In genomic region chr11:128407962-128408361, GRCh38 we compare ENCODE assay signal across 19 cellular contexts.
DNase-seq lines count a peak whose midpoint lies in the region; ATAC-seq and TF ChIP-seq lines count a peak whose summit lies in the region.
"Had no signal": no experiment of that assay in that cellular context is flagged by ENCODE, and none has a peak within 500 bp of the region (broad histone marks: within the 10 kb centered on the region; RNA-seq: fewer than 3 reads in every experiment).

No MANE protein-coding gene starts in this region.

- H3K9ac ChIP-seq in MM.1S (ENCODE audit: low read length), result peak overlapping the region; percentile 32; the same call in 1 of the 2 replicates

- no peaks in the 10 kb centered on the region for H3K27me3 ChIP-seq in BJ (ENCODE audit: control insufficient read depth, insufficient read depth, low read length)
- H3K27me3 ChIP-seq in MM.1S (replicated peaks; ENCODE audit: insufficient read depth, low read length), result no peaks in the 10 kb centered on the region
- H3K27me3 ChIP-seq: vagina had no signal

- no peaks in the 10 kb centered on the region for H3K27me3 Mint-ChIP-seq in chondrocyte (ENCODE audit: low read depth)
- H3K27me3 Mint-ChIP-seq: B cell; stimulated activated memory B cell treated with anti-CD40 and anti-IgM and Interleukin-4, amounts not matched to agents 10 μg/mL and 1 μg/mL and 100 μg/mL, for 72 hours had no signal

- H3K4me3 ChIP-seq in BJ (ENCODE audit: low read depth, low read length) (no peak overlapping the region), MM.1S (ENCODE audit: low read length) (no peak overlapping the region), mesodermal cell (ENCODE audit: extremely low read depth, insufficient read depth, low read length, poor library complexity, severe bottlenecking) (no peak overlapping the region)
- H3K4me3 ChIP-seq: mucosa of descending colon, prostate gland, vagina had no signal

- POLR2A ChIA-PET in BJ (lab: Charles Lee), result interaction anchor here (0.5 kb wide), 1 partner anchor 35 kb away, joined by 3 read pairs; no protein-coding TSS in a partner anchor

- no peaks in the 10 kb centered on the region for H3K79me2 ChIP-seq in MM.1S (ENCODE audit: low read length)

- H2AFZ ChIP-seq in MM.1S (ENCODE audit: low read length), result peak overlapping the region; percentile 52

- H3K4me3 Mint-ChIP-seq in chondrocyte (ENCODE audit: unreplicated experiment), result no peak overlapping the region
- H3K4me3 Mint-ChIP-seq: activated CD8-positive, alpha-beta T cell treated with anti-CD3 and anti-CD28 coated beads, Interleukin-2, amount 10 ng/mL, durations not matched to agents 7 days and 5 days; activated naive CD4-positive, alpha-beta T cell treated with anti-CD3 and anti-CD28 coated beads for 36 hours; B cell; stimulated activated memory B cell treated with anti-CD40 and anti-IgM and Interleukin-4, amounts not matched to agents 10 μg/mL and 1 μg/mL and 100 μg/mL, for 72 hours had no signal

- H3K4me1 ChIP-seq in MM.1S (ENCODE audit: low read length) (peaks cover 64% of the 10 kb centered on the region), mesodermal cell (ENCODE audit: control insufficient read depth, insufficient read depth, low read length, poor library complexity, severe bottlenecking) (peaks cover 18% of the 10 kb centered on the region)
- H3K4me1 ChIP-seq: prostate gland had no signal

- H3K9me2 ChIP-seq in MM.1S (replicated peaks; ENCODE audit: insufficient read depth, low read length), result no peaks in the 10 kb centered on the region

- H3K36me3 Mint-ChIP-seq in chondrocyte (ENCODE audit: low read depth), result peaks cover 2% of the 10 kb centered on the region
- H3K36me3 Mint-ChIP-seq: stimulated activated memory B cell treated with anti-CD40 and anti-IgM and Interleukin-4, amounts not matched to agents 10 μg/mL and 1 μg/mL and 100 μg/mL, for 72 hours had no signal

- H3K27ac Mint-ChIP-seq in chondrocyte (ENCODE audit: unreplicated experiment), result peak overlapping the region; percentile 15
- H3K27ac Mint-ChIP-seq: activated CD8-positive, alpha-beta T cell treated with anti-CD3 and anti-CD28 coated beads, Interleukin-2, amount 10 ng/mL, durations not matched to agents 7 days and 5 days; activated naive CD4-positive, alpha-beta T cell treated with anti-CD3 and anti-CD28 coated beads for 36 hours; B cell; stimulated activated memory B cell treated with anti-CD40 and anti-IgM and Interleukin-4, amounts not matched to agents 10 μg/mL and 1 μg/mL and 100 μg/mL, for 72 hours had no signal

- peaks cover 50% of the 10 kb centered on the region for H3F3A ChIP-seq in MM.1S (ENCODE audit: insufficient read depth, low read length)

- no peaks in the 10 kb centered on the region for H4K20me1 ChIP-seq in MM.1S (ENCODE audit: insufficient read depth, low read length)

- H3K9me3 Mint-ChIP-seq in chondrocyte (ENCODE audit: low read depth), result no peaks in the 10 kb centered on the region
- H3K9me3 Mint-ChIP-seq: activated naive CD4-positive, alpha-beta T cell treated with anti-CD3 and anti-CD28 coated beads for 36 hours; stimulated activated memory B cell treated with anti-CD40 and anti-IgM and Interleukin-4, amounts not matched to agents 10 μg/mL and 1 μg/mL and 100 μg/mL, for 72 hours had no signal

- H3K36me3 ChIP-seq in BJ (ENCODE audit: control insufficient read depth, insufficient read depth, low read length) (no peaks in the 10 kb centered on the region), MM.1S (replicated peaks; ENCODE audit: insufficient read depth, low read length) (no peaks in the 10 kb centered on the region), mesodermal cell (ENCODE audit: control insufficient read depth, insufficient read depth, low read length) (no peaks in the 10 kb centered on the region)
- H3K36me3 ChIP-seq: prostate gland, vagina had no signal

- TF ChIP-seq CTCF in BJ (IDR thresholded peaks at IDR 0.05; ENCODE audit: insufficient read depth, low read depth, low read length) (no peak), MM.1S (IDR thresholded peaks at IDR 0.05; ENCODE audit: low read length) (no peak), chondrocyte (IDR thresholded peaks at IDR 0.05) (no peak)

- H3K9me3 ChIP-seq in MM.1S (replicated peaks; ENCODE audit: insufficient read depth, low read length) (no peaks in the 10 kb centered on the region), mesodermal cell (ENCODE audit: control insufficient read depth, low read length) (no peaks in the 10 kb centered on the region)
- H3K9me3 ChIP-seq: mucosa of descending colon, prostate gland, vagina had no signal

- ATAC-seq in HG03442 (IDR thresholded peaks at IDR 0.05; ENCODE audit: unreplicated experiment), result no peak
- no peak for ATAC-seq in GM18858 (IDR thresholded peaks at IDR 0.05; ENCODE audit: unreplicated experiment)
- ATAC-seq: activated CD8-positive, alpha-beta T cell treated with anti-CD3 and anti-CD28 coated beads, Interleukin-2, amount 10 ng/mL, durations not matched to agents 7 days and 5 days; HCT116; mucosa of descending colon; stimulated activated memory B cell treated with anti-CD40 and anti-IgM and Interleukin-4, amounts not matched to agents 10 μg/mL and 1 μg/mL and 100 μg/mL, for 72 hours had no signal

- peaks cover 52% of the 10 kb centered on the region for H3K4me1 Mint-ChIP-seq in chondrocyte (ENCODE audit: low read depth)

- CTCF ChIA-PET in BJ (lab: Yijun Ruan, JAX), result interaction anchor here (0.6 to 1.2 kb wide), 4 partner anchors 12 to 190 kb away, joined by 3 read pairs; no protein-coding TSS in a partner anchor

- H3K27ac ChIP-seq in MM.1S (ENCODE audit: low read length) (peak overlapping the region; percentile 99), mesodermal cell (ENCODE audit: low read depth, low read length, severe bottlenecking) (peak overlapping the region; percentile 39)
- H3K27ac ChIP-seq: prostate gland, vagina had no signal

- no CpG with 5 or more reads among the region's 1 CpG for WGBS in mesodermal cell (ENCODE audit: insufficient coverage in 2 of 2), 2 experiments

- peak overlapping the region; percentile 90 for H3K4me2 ChIP-seq in MM.1S (ENCODE audit: low read depth, low read length)

- peak; percentile 66 for DNase-seq in BJ (ENCODE audit: low read depth)
- DNase-seq in MM.1S, result peak; percentile 63
- no peak for DNase-seq in chondrocyte (ENCODE audit: low spot score)
- no peak for DNase-seq in NCI-H1694 treated with DMSO at 0.1 percent for 48 hours (lab: John Stamatoyannopoulos, UW)
- no peak for DNase-seq in NCI-H2029 (lab: John Stamatoyannopoulos, UW)
- DNase-seq: activated CD8-positive, alpha-beta T cell treated with anti-CD3 and anti-CD28 coated beads, Interleukin-2, amount 10 ng/mL, durations not matched to agents 7 days and 5 days; activated naive CD4-positive, alpha-beta T cell treated with anti-CD3 and anti-CD28 coated beads for 36 hours; cerebellar nuclear complex; foreskin melanocyte; mucosa of descending colon; NCI-H1092 treated with DMSO at 0.1 percent for 48 hours had no signal

Comparison
In these comparisons a context has a peak if more than half of its experiments do, and no peak if none do; other contexts are left out.
1. DNase-seq: peak in BJ (single experiment) and MM.1S (single experiment); none in chondrocyte (single experiment), NCI-H1694 treated with DMSO at 0.1 percent for 48 hours (single experiment) and NCI-H2029 (single experiment).